Comparison of ENCODE assay signal across 11 cellular contexts in the genomic region with DNA sequence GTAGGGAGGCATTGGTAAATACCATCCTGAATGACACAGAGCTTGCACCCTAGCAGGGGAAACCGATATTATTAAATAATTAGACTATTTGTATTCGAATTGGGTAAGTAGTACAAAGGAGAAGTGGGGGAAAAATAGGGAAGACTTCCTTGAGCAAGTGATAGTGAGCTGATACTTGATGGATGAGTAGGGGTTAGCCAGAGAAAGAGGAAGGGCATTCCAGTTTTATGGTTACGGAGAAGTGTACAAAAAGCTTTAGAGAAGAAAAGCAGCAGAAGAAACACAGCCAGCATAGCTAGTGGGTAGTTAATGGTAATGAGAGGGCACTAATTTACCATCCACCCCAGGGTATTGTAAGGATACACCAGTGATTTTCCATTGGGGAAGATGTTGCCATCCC. TPM values are rescaled to one million over a fixed set of nuclear protein-coding genes. Genes with fewer than 3 reads are reported as not detected.
DNase-seq lines count a peak whose midpoint lies in the region; ATAC-seq and TF ChIP-seq lines count a peak whose summit lies in the region.
"Had no signal": no experiment of that assay in that cellular context is flagged by ENCODE, and none has a peak within 500 bp of the region (broad histone marks: within the 10 kb centered on the region; RNA-seq: fewer than 3 reads in every experiment).

No MANE protein-coding gene starts in this region.

- H2BK120ac ChIP-seq in mesendoderm (ENCODE audit: low read depth, low read length) = no peak overlapping the region

- H3K36me3 ChIP-seq in HCT116 (ENCODE audit: control insufficient read depth in 1 of 2, insufficient read depth in 2 of 2, low read length in 2 of 2) = peaks cover 12 to 35% of the 10 kb centered on the region in 2 experiments; a peak in 3 of 4 replicates
- H3K36me3 ChIP-seq in mesendoderm (ENCODE audit: control insufficient read depth, insufficient read depth, low read length) = no peaks in the 10 kb centered on the region

- no peaks in the 10 kb centered on the region for H3K9me3 ChIP-seq in CD4-positive, alpha-beta T cell (ENCODE audit: control insufficient read depth, low read length)
- H3K9me3 ChIP-seq in HCT116 (ENCODE audit: control insufficient read depth in 1 of 2, insufficient read depth in 1 of 2, low read depth in 1 of 2, low read length in 2 of 2) = no peaks in the 10 kb centered on the region
- H3K9me3 ChIP-seq: sigmoid colon had no signal

- H3K36me3 Mint-ChIP-seq in CD4-positive, alpha-beta T cell (ENCODE audit: low read depth) = peaks cover 48% of the 10 kb centered on the region
- peaks cover 53% of the 10 kb centered on the region for H3K36me3 Mint-ChIP-seq in activated T-helper 2 cell treated with anti-CD3 and anti-CD28 coated beads, Interferon-gamma antibody, Interleukin-2, Interleukin-4, amounts not matched to agents 10 μg/mL and 5 μg/mL and 100 μg/mL, durations not matched to agents 14 hours and 24 hours and 36 hours (ENCODE audit: low read depth)

- intact Hi-C loops in CD4-positive, alpha-beta T cell (cut with DNase I, micrococcal nuclease) = loop anchor here in 1 of 2 experiments (2.0 to 10.0 kb wide), 4 partner anchors 78 to 1044 kb away; a partner anchor contains a TSS
- intact Hi-C loops in HCT116 (cut with micrococcal nuclease) = loop anchor here (5.0 kb wide), 1 partner anchor 714 kb away; no protein-coding TSS in a partner anchor
- intact Hi-C loops in activated T-helper 2 cell treated with anti-CD3 and anti-CD28 coated beads, Interferon-gamma antibody, Interleukin-2, Interleukin-4, amounts not matched to agents 10 μg/mL and 5 μg/mL and 100 μg/mL, durations not matched to agents 14 hours and 24 hours and 36 hours (cut with micrococcal nuclease) = loop anchor here (10.0 kb wide), 1 partner anchor 736 kb away; no protein-coding TSS in a partner anchor
- intact Hi-C loops in left cardiac atrium (cut with DNase I) = loop anchor here in 1 of 2 donors (10.0 kb wide), 1 partner anchor 86 kb away; no protein-coding TSS in a partner anchor

- H2BK5ac ChIP-seq in mesendoderm (ENCODE audit: low read length) = no peak overlapping the region

- no peaks in the 10 kb centered on the region for H3K27me3 ChIP-seq in CD4-positive, alpha-beta T cell (ENCODE audit: control insufficient read depth, insufficient read depth, low read length)
- H3K27me3 ChIP-seq in HCT116 (ENCODE audit: insufficient read depth, low read length) (no peaks in the 10 kb centered on the region), mesendoderm (ENCODE audit: insufficient read depth, low read length, poor library complexity) (no peaks in the 10 kb centered on the region)
- H3K27me3 ChIP-seq: sigmoid colon had no signal

- no CpG with 5 or more reads among the region's 3 CpGs for WGBS in mesendoderm (ENCODE audit: extremely low coverage, insufficient coverage, low lambda C conversion rate)

- no peak overlapping the region for H3K18ac ChIP-seq in mesendoderm (ENCODE audit: low read length)

- H4K8ac ChIP-seq in mesendoderm (ENCODE audit: low read depth, low read length) = no peak overlapping the region

- H3K4me2 ChIP-seq in HCT116 (ENCODE audit: low read length) (peak overlapping the region; percentile 91), mesendoderm (ENCODE audit: low read length) (peak overlapping the region; percentile 15)

- peak overlapping the region; percentile 98 for H3K27ac Mint-ChIP-seq in CD4-positive, alpha-beta T cell
- no peak overlapping the region for H3K27ac Mint-ChIP-seq in activated T-helper 2 cell treated with anti-CD3 and anti-CD28 coated beads, Interferon-gamma antibody, Interleukin-2, Interleukin-4, amounts not matched to agents 10 μg/mL and 5 μg/mL and 100 μg/mL, durations not matched to agents 14 hours and 24 hours and 36 hours

- H3K4me1 ChIP-seq in HCT116 (ENCODE audit: control insufficient read depth in 1 of 2, insufficient read depth in 2 of 2, low read length in 2 of 2) (peaks cover 5 to 21% of the 10 kb centered on the region in 2 experiments; a peak in 3 of 4 replicates), mesendoderm (ENCODE audit: control insufficient read depth, low read depth, low read length) (peaks cover 5% of the 10 kb centered on the region)

- H4K5ac ChIP-seq in mesendoderm (ENCODE audit: low read length) = no peak overlapping the region

- peaks cover 43% of the 10 kb centered on the region for H3K4me1 Mint-ChIP-seq in CD4-positive, alpha-beta T cell (ENCODE audit: low read depth)
- H3K4me1 Mint-ChIP-seq in activated T-helper 2 cell treated with anti-CD3 and anti-CD28 coated beads, Interferon-gamma antibody, Interleukin-2, Interleukin-4, amounts not matched to agents 10 μg/mL and 5 μg/mL and 100 μg/mL, durations not matched to agents 14 hours and 24 hours and 36 hours (ENCODE audit: low read depth) = peaks cover 27% of the 10 kb centered on the region

- H3K79me1 ChIP-seq in mesendoderm (ENCODE audit: low read length) = peaks cover 10% of the 10 kb centered on the region

- RAD21 ChIA-PET in HCT116 (lab: Charles Lee; ENCODE audit: low non-redundant PET in 1 of 2, low total read pairs in 2 of 2, uncharacterized antibody in 2 of 2, unreplicated experiment in 2 of 2) = no interaction called here

- peak overlapping the region; percentile 93 for H3K4me3 Mint-ChIP-seq in CD4-positive, alpha-beta T cell
- peak overlapping the region; percentile 92 for H3K4me3 Mint-ChIP-seq in activated T-helper 2 cell treated with anti-CD3 and anti-CD28 coated beads, Interferon-gamma antibody, Interleukin-2, Interleukin-4, amounts not matched to agents 10 μg/mL and 5 μg/mL and 100 μg/mL, durations not matched to agents 14 hours and 24 hours and 36 hours (ENCODE audit: low read depth)

- no peak overlapping the region for H3K56ac ChIP-seq in mesendoderm (ENCODE audit: low read length)

- H3K9me3 Mint-ChIP-seq in CD4-positive, alpha-beta T cell = no peaks in the 10 kb centered on the region
- no peaks in the 10 kb centered on the region for H3K9me3 Mint-ChIP-seq in activated T-helper 2 cell treated with anti-CD3 and anti-CD28 coated beads, Interferon-gamma antibody, Interleukin-2, Interleukin-4, amounts not matched to agents 10 μg/mL and 5 μg/mL and 100 μg/mL, durations not matched to agents 14 hours and 24 hours and 36 hours

- H3K79me2 ChIP-seq in HCT116 (ENCODE audit: insufficient read depth, low read length) (peaks cover 57% of the 10 kb centered on the region), mesendoderm (ENCODE audit: control insufficient read depth, insufficient read depth, low read length) (peaks cover 22% of the 10 kb centered on the region)

- CTCF ChIA-PET in CD4-positive, alpha-beta T cell (lab: Charles Lee) = interaction anchor here (0.6 to 2.8 kb wide), 3 partner anchors 77 to 389 kb away, joined by 3 to 11 read pairs (median 3); a partner anchor contains a TSS
- CTCF ChIA-PET in HCT116 (lab: Charles Lee) = no interaction called here

- no TSS peak for BruUV-seq in HCT116 (replicated peaks; lab: Mats Ljungman, UMichigan)

- no peak for TF ChIP-seq CTCF in CD4-positive, alpha-beta T cell (IDR thresholded peaks at IDR 0.05)
- TF ChIP-seq CTCF in HCT116 (IDR thresholded peaks at IDR 0.05 in 2 of 3, conservative IDR thresholded peaks at IDR 0.05 in 1 of 3; ENCODE audit: borderline replicate concordance in 1 of 3, insufficient read depth in 1 of 3, low read depth in 2 of 3, low read length in 2 of 3) = no peak

- H3K27ac ChIP-seq in CD4-positive, alpha-beta T cell (ENCODE audit: low read depth, low read length) = no peak overlapping the region
- H3K27ac ChIP-seq in HCT116 (ENCODE audit: low read depth, low read length) = no peak overlapping the region
- H3K27ac ChIP-seq in mesendoderm (ENCODE audit: low read depth, low read length) = no peak overlapping the region
- H3K27ac ChIP-seq: sigmoid colon had no signal

- no peak overlapping the region for H3K4ac ChIP-seq in mesendoderm (ENCODE audit: low read depth, low read length)

- no peak for TF ChIP-seq POLR2A in HCT116 (IDR thresholded peaks at IDR 0.05; ENCODE audit: borderline replicate concordance, extremely low read depth, insufficient read depth, insufficient read length)

- POLR2A ChIA-PET in CD4-positive, alpha-beta T cell (lab: Charles Lee) = interaction anchor here (4.0 kb wide), 1 partner anchor 77 kb away, joined by 48 read pairs; a partner anchor contains a TSS
- POLR2A ChIA-PET in HCT116 (lab: Charles Lee) = no interaction called here

- no peak overlapping the region for H2AFZ ChIP-seq in HCT116 (ENCODE audit: low read depth, low read length, poor library complexity, severe bottlenecking)

- ATAC-seq in CD4-positive, alpha-beta T cell (ENCODE audit: poor library complexity) = no peak
- ATAC-seq in HCT116 (no peak), HG03280 (IDR thresholded peaks at IDR 0.05; ENCODE audit: unreplicated experiment) (no peak), left cardiac atrium (no peak)

- TF ChIP-seq RAD21 in HCT116 (IDR thresholded peaks at IDR 0.05; ENCODE audit: low read depth) = no peak

- H3K9ac ChIP-seq in HCT116 (ENCODE audit: low read length) = peak overlapping the region; percentile 83; the same call in 1 of the 2 replicates
- peak overlapping the region; percentile 48 for H3K9ac ChIP-seq in mesendoderm (ENCODE audit: low read length)

- H4K20me1 ChIP-seq in HCT116 (ENCODE audit: insufficient read depth) = no peaks in the 10 kb centered on the region

- no peak for DNase-seq in CD4-positive, alpha-beta T cell
- no peak for DNase-seq in HCT116 (ENCODE audit: low read depth, low spot score)
- no peak for DNase-seq in activated T-helper 2 cell treated with anti-CD3 and anti-CD28 coated beads, Interferon-gamma antibody, Interleukin-2, Interleukin-4, amounts not matched to agents 10 μg/mL and 5 μg/mL and 100 μg/mL, durations not matched to agents 14 hours and 24 hours and 36 hours (ENCODE audit: low spot score)
- DNase-seq in mesendoderm = no peak
- no peak for DNase-seq in COLO668 (lab: John Stamatoyannopoulos, UW; ENCODE audit: unreplicated experiment)
- no peak for DNase-seq in NCI-H748 treated with DMSO at 0.1 percent for 48 hours (lab: John Stamatoyannopoulos, UW)
- no peak for DNase-seq in left cardiac atrium
- DNase-seq: caudate nucleus, NCI-H524 treated with DMSO at 0.1 percent for 48 hours, sigmoid colon had no signal

- no peak overlapping the region for H3K23ac ChIP-seq in mesendoderm (ENCODE audit: low read length)

- H2AK5ac ChIP-seq in mesendoderm (ENCODE audit: low read length) = no peak overlapping the region

- no peaks in the 10 kb centered on the region for H3K9me2 ChIP-seq in HCT116 (ENCODE audit: insufficient read depth)

- H3K4me3 ChIP-seq in HCT116 (replicated peaks in 1 of 2; ENCODE audit: low read depth in 1 of 2, low read length in 2 of 2) (peak overlapping the region; percentile 91 to 96; a peak in 3 of 4 replicates), mesendoderm (ENCODE audit: low read length) (no peak overlapping the region)

- H2BK15ac ChIP-seq in mesendoderm (replicated peaks; ENCODE audit: low read depth) = no peak overlapping the region

- H3K27me3 Mint-ChIP-seq in CD4-positive, alpha-beta T cell = no peaks in the 10 kb centered on the region
- no peaks in the 10 kb centered on the region for H3K27me3 Mint-ChIP-seq in activated T-helper 2 cell treated with anti-CD3 and anti-CD28 coated beads, Interferon-gamma antibody, Interleukin-2, Interleukin-4, amounts not matched to agents 10 μg/mL and 5 μg/mL and 100 μg/mL, durations not matched to agents 14 hours and 24 hours and 36 hours (ENCODE audit: low read depth)

RNA-seq across cellular contexts. Expression of a gene that starts 1.6 kb away (rescaled TPM):
- total RNA-seq in CD4-positive, alpha-beta T cell = 10 to 100 TPM; 25.5 to 28.1 TPM
- 39.0 TPM for total RNA-seq in HCT116 (2021; ENCODE audit: unreplicated experiment)
- 18.8 and 20.9 TPM in 2 replicates for polyA plus RNA-seq in HCT116 (2012)
- total RNA-seq in activated T-helper 2 cell treated with anti-CD3 and anti-CD28 coated beads, Interferon-gamma antibody, Interleukin-2, Interleukin-4, amounts not matched to agents 10 μg/mL and 5 μg/mL and 100 μg/mL, durations not matched to agents 14 hours and 24 hours and 36 hours = 44.4 and 53.3 TPM in 2 replicates
- polyA plus RNA-seq in mesendoderm (2013, experiment 1 of 2) = 51.8 TPM
- polyA plus RNA-seq in mesendoderm (2013, experiment 2 of 2) = 52.9 TPM
- total RNA-seq in left cardiac atrium = 10 to 100 TPM in 1 of 2 donors, 1 to 10 TPM in 1; 10.0 to 16.4 TPM

RNA-seq across cellular contexts. Expression of a gene that starts 1.7 kb away (rescaled TPM):
- total RNA-seq in CD4-positive, alpha-beta T cell = under 1 TPM; 0.38 to 0.39 TPM
- total RNA-seq in HCT116 (2021; ENCODE audit: unreplicated experiment) (0.20 TPM), left cardiac atrium (under 1 TPM in 1 of 2 donors, not detected in 1; 0.06 TPM)
- polyA plus RNA-seq in HCT116 (2012) = 0.03 TPM in 1 of 2 replicates, not detected in the other
- total RNA-seq in activated T-helper 2 cell treated with anti-CD3 and anti-CD28 coated beads, Interferon-gamma antibody, Interleukin-2, Interleukin-4, amounts not matched to agents 10 μg/mL and 5 μg/mL and 100 μg/mL, durations not matched to agents 14 hours and 24 hours and 36 hours = 0.16 TPM in 2 replicates
- 0.03 TPM for polyA plus RNA-seq in mesendoderm (2013, experiment 1 of 2)
- 0.07 TPM for polyA plus RNA-seq in mesendoderm (2013, experiment 2 of 2)
- total RNA-seq: sigmoid colon had no signal
